ENCODE assay signal across 26 cellular contexts in the genomic region with DNA sequence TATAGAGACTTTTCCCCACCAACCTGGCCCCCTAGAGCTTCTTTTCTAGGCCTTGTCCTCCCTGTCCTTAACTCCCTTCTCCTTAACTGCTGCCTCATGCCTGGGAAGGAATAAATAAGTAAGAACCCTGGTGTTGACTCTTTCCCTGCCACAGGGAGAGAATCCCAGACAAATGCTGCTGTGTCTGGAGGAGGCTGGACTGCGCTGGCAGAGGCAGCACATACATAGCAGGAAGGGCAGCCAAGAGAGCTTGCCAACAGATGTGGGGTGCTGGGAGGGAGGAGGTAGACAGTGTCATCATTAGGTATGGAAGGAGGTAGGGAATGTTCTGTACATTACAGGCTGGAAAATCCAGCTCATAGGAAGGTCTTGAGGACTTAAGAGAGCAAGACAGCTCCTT.
A peak's percentile ranks its signal among the peaks of the same experiment; 100 is the strongest.
DNase-seq lines count a peak whose midpoint lies in the region; ATAC-seq, FAIRE-seq and TF ChIP-seq lines count a peak whose summit lies in the region.
"Had no signal": no experiment of that assay in that cellular context is flagged by ENCODE, and none has a peak within 500 bp of the region (broad histone marks: within the 10 kb centered on the region; RNA-seq: fewer than 3 reads in every experiment).

No MANE protein-coding gene starts in this region.

- H3K36me3 ChIP-seq in left ventricle myocardium inferior (no peaks in the 10 kb centered on the region), astrocyte (ENCODE audit: insufficient read depth, low read length) (no peaks in the 10 kb centered on the region), aorta (ENCODE audit: control insufficient read depth in 1 of 2, insufficient read depth in 2 of 2, low read length in 1 of 2) (no peaks in the 10 kb centered on the region)
- H3K36me3 ChIP-seq: HAP-1, Peyer's patch, spleen had no signal

- no peak overlapping the region for H3K9ac ChIP-seq in astrocyte (ENCODE audit: low read length)

- no peak overlapping the region for H3K4me3 ChIP-seq in left ventricle myocardium inferior
- no peak overlapping the region for H3K4me3 ChIP-seq in astrocyte (ENCODE audit: insufficient read depth, low read depth, low read length)
- no peak overlapping the region for H3K4me3 ChIP-seq in aorta (ENCODE audit: low read length in 2 of 2)
- H3K4me3 ChIP-seq: HAP-1, Peyer's patch, spleen, testis had no signal

- no peak for TF ChIP-seq CTCF in left ventricle myocardium inferior (IDR thresholded peaks at IDR 0.05; ENCODE audit: borderline replicate concordance)
- no peak for TF ChIP-seq CTCF in astrocyte (IDR thresholded peaks at IDR 0.05; ENCODE audit: insufficient read depth, low read depth, low read length)
- no peak for TF ChIP-seq CTCF in mesothelial cell of epicardium (IDR thresholded peaks at IDR 0.05; ENCODE audit: unreplicated experiment)

- H2AFZ ChIP-seq in astrocyte (ENCODE audit: low read depth, low read length): no peak overlapping the region

- H3K4me2 ChIP-seq in astrocyte (ENCODE audit: low read length): peak overlapping the region; percentile 7

- H3K9me3 ChIP-seq in left ventricle myocardium inferior (replicated peaks): no peaks in the 10 kb centered on the region
- no peaks in the 10 kb centered on the region for H3K9me3 ChIP-seq in astrocyte (ENCODE audit: insufficient read depth, low read depth, low read length)
- no peaks in the 10 kb centered on the region for H3K9me3 ChIP-seq in aorta (ENCODE audit: control insufficient read depth, low read length)
- H3K9me3 ChIP-seq: HAP-1, Peyer's patch, spleen, testis had no signal

- no peaks in the 10 kb centered on the region for H3K27me3 ChIP-seq in left ventricle myocardium inferior (ENCODE audit: low read depth)
- no peaks in the 10 kb centered on the region for H3K27me3 ChIP-seq in astrocyte (ENCODE audit: insufficient read depth, low read length)
- H3K27me3 ChIP-seq in aorta (ENCODE audit: control insufficient read depth in 1 of 2, insufficient read depth in 2 of 2, low read length in 1 of 2): no peaks in the 10 kb centered on the region
- H3K27me3 ChIP-seq: Peyer's patch, spleen, testis had no signal

- ATAC-seq in left cardiac atrium (peak; percentile 27 to 84), aorta (ENCODE audit: low FRiP score) (peak; percentile 56), GM21529 (IDR thresholded peaks at IDR 0.05; ENCODE audit: unreplicated experiment) (no peak)
- no peak for ATAC-seq in activated CD4-positive, CD25-positive, alpha-beta regulatory T cell treated with anti-CD3 and anti-CD28 coated beads, Interleukin-2, amount 50 U/mL, for 24 hours
- ATAC-seq: stimulated activated effector memory CD8-positive, alpha-beta T cell treated with anti-CD3 and anti-CD28 coated beads, Interleukin-12 subunit alpha, Interleukin-12 subunit beta, amount 100 ng/mL, for 72 hours had no signal

- no peaks in the 10 kb centered on the region for H3K4me1 Mint-ChIP-seq in astrocyte (ENCODE audit: low read depth, unreplicated experiment)
- no peaks in the 10 kb centered on the region for H3K4me1 Mint-ChIP-seq in mesothelial cell of epicardium
- H3K4me1 Mint-ChIP-seq: IgD-negative memory B cell; naive B cell; stimulated activated effector memory CD8-positive, alpha-beta T cell treated with anti-CD3 and anti-CD28 coated beads, Interleukin-12 subunit alpha, Interleukin-12 subunit beta, amount 100 ng/mL, for 72 hours had no signal

- H3K4me3 Mint-ChIP-seq in astrocyte (ENCODE audit: unreplicated experiment) (no peak overlapping the region), mesothelial cell of epicardium (no peak overlapping the region)
- H3K4me3 Mint-ChIP-seq: activated T-cell treated with anti-CD3 and anti-CD28 coated beads, Interleukin-2, amount 50 U/mL, for 24 hours; IgD-negative memory B cell; naive B cell; stimulated activated effector memory CD8-positive, alpha-beta T cell treated with anti-CD3 and anti-CD28 coated beads, Interleukin-12 subunit alpha, Interleukin-12 subunit beta, amount 100 ng/mL, for 72 hours; T-helper 1 cell treated with Interleukin-12 subunit alpha and Interleukin-12 subunit beta and Interleukin-4 antibody, amounts not matched to agents 30 μg/mL and 1 μg/mL, for 36 hours had no signal

- FAIRE-seq in astrocyte (lab: Jason Lieb, UNC): no peak
- FAIRE-seq: endometrium had no signal

- WGBS in aorta, 2 donors: 6 to 11% methylated on average over 1 of the region's 1 CpG

- no peaks in the 10 kb centered on the region for H3K36me3 Mint-ChIP-seq in astrocyte (ENCODE audit: low read depth, unreplicated experiment)
- no peaks in the 10 kb centered on the region for H3K36me3 Mint-ChIP-seq in mesothelial cell of epicardium
- H3K36me3 Mint-ChIP-seq: IgD-negative memory B cell; naive B cell; stimulated activated effector memory CD8-positive, alpha-beta T cell treated with anti-CD3 and anti-CD28 coated beads, Interleukin-12 subunit alpha, Interleukin-12 subunit beta, amount 100 ng/mL, for 72 hours had no signal

- DNase-seq in left cardiac atrium: no peak
- DNase-seq in left ventricle myocardium inferior: no peak
- DNase-seq in astrocyte (ENCODE audit: low read depth): peak; percentile 50
- no peak for DNase-seq in mesothelial cell of epicardium (ENCODE audit: low spot score in 2 of 2, unreplicated experiment in 2 of 2)
- DNase-seq in aorta: no peak
- DNase-seq in COLO829 (ENCODE audit: low spot score): no peak
- DNase-seq: ACHN; activated CD4-positive, alpha-beta T cell treated with anti-CD3 and anti-CD28 coated beads for 1 hour; activated T-cell treated with anti-CD3 and anti-CD28 coated beads, Interleukin-2, amount 50 U/mL, for 24 hours; C1 segment of cervical spinal cord; Calu3; kidney glomerular epithelial cell; naive B cell; NCI-H2107; NCI-H510A treated with DMSO at 0.1 percent for 48 hours; Peyer's patch; spleen; stimulated activated CD4-positive, alpha-beta T cell treated with anti-CD3 and anti-CD28 coated beads, Interleukin-2, amount 100 ng/mL, for 48 hours; testis had no signal

- H4K20me1 ChIP-seq in astrocyte (ENCODE audit: insufficient read depth, low read length): peaks cover 5% of the 10 kb centered on the region

- H3K79me2 ChIP-seq in astrocyte (ENCODE audit: insufficient read depth, low read length): no peaks in the 10 kb centered on the region

- H3K27ac ChIP-seq in left ventricle myocardium inferior (replicated peaks) (no peak overlapping the region), astrocyte (ENCODE audit: low read depth, low read length) (no peak overlapping the region), aorta (ENCODE audit: low read depth in 1 of 2, low read length in 2 of 2) (peak overlapping the region; percentile 29 to 83)
- H3K27ac ChIP-seq: Peyer's patch, spleen had no signal

- H3K9me3 Mint-ChIP-seq in astrocyte (ENCODE audit: unreplicated experiment): no peaks in the 10 kb centered on the region
- H3K9me3 Mint-ChIP-seq in mesothelial cell of epicardium: peaks cover 23% of the 10 kb centered on the region
- H3K9me3 Mint-ChIP-seq: activated T-cell treated with anti-CD3 and anti-CD28 coated beads, Interleukin-2, amount 50 U/mL, for 24 hours; stimulated activated effector memory CD8-positive, alpha-beta T cell treated with anti-CD3 and anti-CD28 coated beads, Interleukin-12 subunit alpha, Interleukin-12 subunit beta, amount 100 ng/mL, for 72 hours; T-helper 1 cell treated with Interleukin-12 subunit alpha and Interleukin-12 subunit beta and Interleukin-4 antibody, amounts not matched to agents 30 μg/mL and 1 μg/mL, for 36 hours had no signal

- H3K4me1 ChIP-seq in left ventricle myocardium inferior (peaks cover 17% of the 10 kb centered on the region), astrocyte (ENCODE audit: insufficient read depth, low read length) (peaks cover 8% of the 10 kb centered on the region), aorta (ENCODE audit: control insufficient read depth in 1 of 2, insufficient read depth in 2 of 2, low read length in 2 of 2) (peaks cover 7 to 12% of the 10 kb centered on the region in 2 donors)
- H3K4me1 ChIP-seq: HAP-1, Peyer's patch, spleen had no signal

- H3K27ac Mint-ChIP-seq in astrocyte (ENCODE audit: unreplicated experiment) (peak overlapping the region; percentile 77), mesothelial cell of epicardium (peak overlapping the region; percentile 21)
- H3K27ac Mint-ChIP-seq: activated T-cell treated with anti-CD3 and anti-CD28 coated beads, Interleukin-2, amount 50 U/mL, for 24 hours; IgD-negative memory B cell; naive B cell; stimulated activated effector memory CD8-positive, alpha-beta T cell treated with anti-CD3 and anti-CD28 coated beads, Interleukin-12 subunit alpha, Interleukin-12 subunit beta, amount 100 ng/mL, for 72 hours; T-helper 1 cell treated with Interleukin-12 subunit alpha and Interleukin-12 subunit beta and Interleukin-4 antibody, amounts not matched to agents 30 μg/mL and 1 μg/mL, for 36 hours had no signal

- intact Hi-C loops in left cardiac atrium (cut with DNase I): no loop called here
- intact Hi-C loops in left ventricle myocardium inferior (cut with micrococcal nuclease): no loop called here
- intact Hi-C loops in aorta (cut with DNase I): no loop called here

- no peaks in the 10 kb centered on the region for H3K27me3 Mint-ChIP-seq in astrocyte (ENCODE audit: low read depth, unreplicated experiment)
- no peaks in the 10 kb centered on the region for H3K27me3 Mint-ChIP-seq in mesothelial cell of epicardium (ENCODE audit: low read depth)

Comparison
In these comparisons a context has a peak if more than half of its experiments do, and no peak if none do; other contexts are left out.
1. ATAC-seq: peak in left cardiac atrium (2 of 2) and aorta (single experiment); none in activated CD4-positive, CD25-positive, alpha-beta regulatory T cell treated with anti-CD3 and anti-CD28 coated beads, Interleukin-2, amount 50 U/mL, for 24 hours (0 of 2) and GM21529 (single experiment).
2. H3K27ac ChIP-seq: peak in aorta (2 of 2); none in left ventricle myocardium inferior (single experiment) and astrocyte (single experiment).